ENCODE assay signal across 22 cellular contexts in genomic region chr1:9341301-9341845, GRCh38.
"Had no signal": no experiment of that assay in that cellular context is flagged by ENCODE, and none has a peak within 500 bp of the region (broad histone marks: within the 10 kb centered on the region; RNA-seq: fewer than 3 reads in every experiment).

No MANE protein-coding gene starts in this region.

- H3K27me3 ChIP-seq: testis had no signal

- DNase-seq: activated CD4-positive, alpha-beta T cell treated with anti-CD3 and anti-CD28 coated beads for 4 hours; activated CD8-positive, alpha-beta memory T cell treated with anti-CD3 and anti-CD28 coated beads, Interleukin-2, amount 50 U/mL, for 4 hours; activated CD8-positive, alpha-beta T cell treated with anti-CD3 and anti-CD28 coated beads for 36 hours; activated gamma-delta T cell treated with Interleukin-2 at 50 U/mL for 16 hours; activated naive CD8-positive, alpha-beta T cell treated with anti-CD3 and anti-CD28 coated beads, Interleukin-2, amount 10 ng/mL, durations not matched to agents 7 days and 5 days; activated T-cell treated with anti-CD3 and anti-CD28 coated beads, Interleukin-2, amount 50 U/mL, for 72 hours; anterior cingulate cortex; endodermal cell; hypothalamus; lower lobe of right lung; midbrain; stimulated activated CD4-positive, alpha-beta T cell treated with anti-CD3 and anti-CD28 coated beads, Interleukin-15, amount 100 ng/mL, for 24 hours; stimulated activated CD4-positive, alpha-beta T cell treated with anti-CD3 and anti-CD28 coated beads, Interleukin-4, amount 100 ng/mL, for 24 hours; T-cell; T1000 had no signal

- H3K36me3 ChIP-seq: lower lobe of right lung, neutrophil, prostate gland had no signal

- FAIRE-seq: colon, frontal cortex had no signal

- H3K4me1 Mint-ChIP-seq: activated naive CD8-positive, alpha-beta T cell treated with anti-CD3 and anti-CD28 coated beads, Interleukin-2, amount 10 ng/mL, durations not matched to agents 7 days and 5 days had no signal

- H3K27ac Mint-ChIP-seq: activated CD8-positive, alpha-beta T cell treated with anti-CD3 and anti-CD28 coated beads for 36 hours; activated naive CD8-positive, alpha-beta T cell treated with anti-CD3 and anti-CD28 coated beads, Interleukin-2, amount 10 ng/mL, durations not matched to agents 7 days and 5 days; activated T-cell treated with anti-CD3 and anti-CD28 coated beads, Interleukin-2, amount 50 U/mL, for 72 hours; endodermal cell; stimulated activated naive CD8-positive, alpha-beta T cell treated with anti-CD3 and anti-CD28 coated beads, Interleukin-15, Interleukin-2, amounts not matched to agents 100 ng/mL and 50 ng/mL, for 24 hours; T-cell had no signal

- H3K4me3 Mint-ChIP-seq: activated CD8-positive, alpha-beta T cell treated with anti-CD3 and anti-CD28 coated beads for 36 hours; activated naive CD8-positive, alpha-beta T cell treated with anti-CD3 and anti-CD28 coated beads, Interleukin-2, amount 10 ng/mL, durations not matched to agents 7 days and 5 days; activated T-cell treated with anti-CD3 and anti-CD28 coated beads, Interleukin-2, amount 50 U/mL, for 72 hours; endodermal cell; stimulated activated naive CD8-positive, alpha-beta T cell treated with anti-CD3 and anti-CD28 coated beads, Interleukin-15, Interleukin-2, amounts not matched to agents 100 ng/mL and 50 ng/mL, for 24 hours; T-cell had no signal

- H3K4me3 ChIP-seq: lower lobe of right lung, prostate gland, testis had no signal

- H3K27me3 Mint-ChIP-seq: activated CD8-positive, alpha-beta T cell treated with anti-CD3 and anti-CD28 coated beads for 36 hours; stimulated activated naive CD8-positive, alpha-beta T cell treated with anti-CD3 and anti-CD28 coated beads, Interleukin-15, Interleukin-2, amounts not matched to agents 100 ng/mL and 50 ng/mL, for 24 hours; T-cell had no signal

- ATAC-seq: activated CD8-positive, alpha-beta T cell treated with anti-CD3 and anti-CD28 coated beads for 36 hours; activated T-cell treated with anti-CD3 and anti-CD28 coated beads, Interleukin-2, amount 50 U/mL, for 72 hours; T-cell had no signal

- H3K9me3 ChIP-seq: lower lobe of right lung, neutrophil, prostate gland, testis had no signal

- H3K9me3 Mint-ChIP-seq: activated CD8-positive, alpha-beta T cell treated with anti-CD3 and anti-CD28 coated beads for 36 hours; activated naive CD8-positive, alpha-beta T cell treated with anti-CD3 and anti-CD28 coated beads, Interleukin-2, amount 10 ng/mL, durations not matched to agents 7 days and 5 days; activated T-cell treated with anti-CD3 and anti-CD28 coated beads, Interleukin-2, amount 50 U/mL, for 72 hours had no signal

- H3K36me3 Mint-ChIP-seq: activated naive CD8-positive, alpha-beta T cell treated with anti-CD3 and anti-CD28 coated beads, Interleukin-2, amount 10 ng/mL, durations not matched to agents 7 days and 5 days had no signal

- H3K27ac ChIP-seq: lower lobe of right lung, neutrophil, prostate gland, VCaP had no signal
